8 cellular contexts compared by ENCODE assay signal in the genomic region with DNA sequence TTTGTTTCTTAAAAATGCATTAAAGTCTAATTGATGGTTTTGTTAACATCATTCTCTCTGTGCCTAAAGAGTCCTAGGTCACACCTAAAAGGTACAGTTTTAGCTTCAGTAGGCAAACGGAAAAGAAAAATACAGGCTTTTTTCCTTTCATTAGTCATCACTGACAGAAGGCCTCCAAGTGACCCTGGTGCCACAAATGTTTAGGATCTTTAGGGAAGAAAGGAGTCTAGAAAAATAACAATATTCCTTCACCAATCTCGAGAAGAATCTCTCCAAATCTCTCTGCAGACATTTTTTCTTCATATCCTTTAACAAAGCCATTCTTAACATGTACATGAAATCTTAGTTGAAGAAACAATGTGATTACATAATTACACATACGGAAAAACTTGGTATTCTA. TPM values are rescaled to one million over a fixed set of nuclear protein-coding genes. Genes with fewer than 3 reads are reported as not detected.
A peak's percentile ranks its signal among the peaks of the same experiment; 100 is the strongest.
DNase-seq lines count a peak whose midpoint lies in the region; ATAC-seq, FAIRE-seq and TF ChIP-seq lines count a peak whose summit lies in the region.

No MANE protein-coding gene starts in this region.

- H3K4me1 Mint-ChIP-seq in activated T-cell treated with anti-CD3 and anti-CD28 coated beads, Interleukin-2, amount 50 U/mL, for 4 hours (ENCODE audit: low read depth): peaks cover 11% of the 10 kb centered on the region

- TF ChIP-seq CTCF in kidney epithelial cell (IDR thresholded peaks at IDR 0.05; ENCODE audit: insufficient read depth, low read length, poor library complexity, severe bottlenecking) (no peak), testis (IDR thresholded peaks at IDR 0.05) (no peak)

- intact Hi-C loops in testis (cut with DNase I; ENCODE audit: low total_unique reads): no loop called here

- peak overlapping the region; percentile 97 for H3K27ac ChIP-seq in testis

- H3K9me3 ChIP-seq in adipocyte (ENCODE audit: control insufficient read depth, low read length): no peaks in the 10 kb centered on the region
- no peaks in the 10 kb centered on the region for H3K9me3 ChIP-seq in testis

- peak overlapping the region; percentile 89 for H3K9ac ChIP-seq in adipocyte (ENCODE audit: low read length)

- TF ChIP-seq POLR2A in testis (IDR thresholded peaks at IDR 0.05): no peak

- FAIRE-seq in RCC 7860 (lab: Jason Lieb, UNC): no peak

- H3K4me3 Mint-ChIP-seq in activated T-cell treated with anti-CD3 and anti-CD28 coated beads, Interleukin-2, amount 50 U/mL, for 4 hours: peak overlapping the region; percentile 85

- no peaks in the 10 kb centered on the region for H3K9me3 Mint-ChIP-seq in activated T-cell treated with anti-CD3 and anti-CD28 coated beads, Interleukin-2, amount 50 U/mL, for 4 hours

- H3K4me3 ChIP-seq in adipocyte (ENCODE audit: low read length) (peak overlapping the region; percentile 96), kidney epithelial cell (ENCODE audit: low read depth, low read length) (peak overlapping the region; percentile 75), testis (peak overlapping the region in 1 of 2 donors; percentile 92)

- H3K27me3 Mint-ChIP-seq in activated T-cell treated with anti-CD3 and anti-CD28 coated beads, Interleukin-2, amount 50 U/mL, for 4 hours (ENCODE audit: low read depth): peaks cover 47% of the 10 kb centered on the region

- no peak for ATAC-seq in activated T-cell treated with anti-CD3 and anti-CD28 coated beads, Interleukin-2, amount 50 U/mL, for 4 hours

- H3K4me1 ChIP-seq in adipocyte (ENCODE audit: control insufficient read depth, insufficient read depth, low read length): peaks cover 25% of the 10 kb centered on the region
- peaks cover 11% of the 10 kb centered on the region for H3K4me1 ChIP-seq in testis

- 18% methylated on average over 3 of the region's 3 CpGs for WGBS in testis, 2 donors

- H3K27me3 ChIP-seq in adipocyte (replicated peaks; ENCODE audit: control insufficient read depth, insufficient read depth, low read length): no peaks in the 10 kb centered on the region
- no peaks in the 10 kb centered on the region for H3K27me3 ChIP-seq in kidney epithelial cell (ENCODE audit: control insufficient read depth, insufficient read depth, low read length)
- H3K27me3 ChIP-seq in testis: no peaks in the 10 kb centered on the region

- DNase-seq in activated T-cell treated with anti-CD3 and anti-CD28 coated beads, Interleukin-2, amount 50 U/mL, for 4 hours: no peak
- no peak for DNase-seq in activated T-cell treated with anti-CD3 and anti-CD28 coated beads, Interleukin-2, amount 50 U/mL, for 48 hours
- DNase-seq in adipocyte (ENCODE audit: low read depth) (peak; percentile 42), kidney epithelial cell (ENCODE audit: low read depth) (no peak), testis (no peak), NCI-H1436 (lab: John Stamatoyannopoulos, UW) (no peak), RCC 7860 (ENCODE audit: low spot score) (no peak), AML-193 (lab: John Stamatoyannopoulos, UW) (no peak)

- no peaks in the 10 kb centered on the region for H3K36me3 ChIP-seq in adipocyte (ENCODE audit: control insufficient read depth, insufficient read depth, low read length, severe bottlenecking)
- no peaks in the 10 kb centered on the region for H3K36me3 ChIP-seq in kidney epithelial cell (ENCODE audit: control insufficient read depth, insufficient read depth, low read length)
- no peaks in the 10 kb centered on the region for H3K36me3 ChIP-seq in testis (ENCODE audit: low read depth, missing control alignments)

- no peaks in the 10 kb centered on the region for H3K36me3 Mint-ChIP-seq in activated T-cell treated with anti-CD3 and anti-CD28 coated beads, Interleukin-2, amount 50 U/mL, for 4 hours (ENCODE audit: insufficient read depth)

RNA-seq across cellular contexts. Expression of a gene that starts 2.0 kb away (rescaled TPM):
- under 1 TPM; 0.10 to 0.33 (median 0.29) TPM for total RNA-seq in activated T-cell treated with anti-CD3 and anti-CD28 coated beads, Interleukin-2, amount 50 U/mL, for 4 hours
- total RNA-seq in kidney epithelial cell (7.6 and 7.9 TPM in 2 replicates), testis (10 to 100 TPM; 60.4 to 62.3 TPM)
- 34.7 TPM for polyA plus RNA-seq in testis (ENCODE audit: insufficient read depth, low read depth, low replicate concordance)
